35 cellular contexts compared by ENCODE assay signal in genomic region chr10:125683063-125683462, GRCh38. TPM values are rescaled to one million over a fixed set of nuclear protein-coding genes. Genes with fewer than 3 reads are reported as not detected.
"Had no signal": no experiment of that assay in that cellular context is flagged by ENCODE, and none has a peak within 500 bp of the region (broad histone marks: within the 10 kb centered on the region; RNA-seq: fewer than 3 reads in every experiment).

Gene TEX36, minus strand, starts transcription at chr10:125683163. Its CDS starts 174 bp downstream, at chr10:125682989.

- FAIRE-seq: colon had no signal

- H3K36me3 ChIP-seq: esophagus muscularis mucosa, gastrocnemius medialis, heart left ventricle had no signal

- H3K27me3 Mint-ChIP-seq: activated CD4-positive, alpha-beta memory T cell treated with anti-CD3 and anti-CD28 coated beads, Interleukin-2, amount 10 ng/mL, durations not matched to agents 7 days and 5 days; activated CD4-positive, alpha-beta T cell treated with anti-CD3 and anti-CD28 coated beads, Interleukin-2, amount 10 ng/mL, durations not matched to agents 24 days and 14 days had no signal

- H3K36me3 Mint-ChIP-seq: activated naive CD4-positive, alpha-beta T cell treated with anti-CD3 and anti-CD28 coated beads, Interleukin-2, amount 10 ng/mL, durations not matched to agents 7 days and 5 days; activated naive CD8-positive, alpha-beta T cell treated with anti-CD3 and anti-CD28 coated beads, Interleukin-2, amount 10 ng/mL, durations not matched to agents 7 days and 5 days had no signal

- H3K27ac ChIP-seq: body of pancreas, esophagus muscularis mucosa, foreskin keratinocyte, gastrocnemius medialis, heart left ventricle had no signal

- H3K4me3 ChIP-seq: body of pancreas, esophagus muscularis mucosa, gastrocnemius medialis, heart left ventricle had no signal

- H3K4me1 ChIP-seq: body of pancreas, esophagus muscularis mucosa, gastrocnemius medialis, heart left ventricle had no signal

- H3K27me3 ChIP-seq: body of pancreas, foreskin keratinocyte, gastrocnemius medialis had no signal

- H3K27ac Mint-ChIP-seq: activated CD4-positive, alpha-beta memory T cell treated with anti-CD3 and anti-CD28 coated beads, Interleukin-2, amount 10 ng/mL, durations not matched to agents 7 days and 5 days; activated CD4-positive, alpha-beta T cell treated with anti-CD3 and anti-CD28 coated beads for 36 hours; activated CD4-positive, alpha-beta T cell treated with anti-CD3 and anti-CD28 coated beads, Interleukin-2, amount 10 ng/mL, durations not matched to agents 24 days and 14 days; activated naive CD4-positive, alpha-beta T cell treated with anti-CD3 and anti-CD28 coated beads, Interleukin-2, amount 10 ng/mL, durations not matched to agents 7 days and 5 days; activated naive CD4-positive, alpha-beta T cell treated with anti-CD3 and anti-CD28 coated beads, Interleukin-2, amount 50 U/mL, for 72 hours; activated naive CD8-positive, alpha-beta T cell treated with anti-CD3 and anti-CD28 coated beads, Interleukin-2, amount 10 ng/mL, durations not matched to agents 7 days and 5 days; activated T-cell treated with anti-CD3 and anti-CD28 coated beads, Interleukin-2, amount 50 U/mL, for 24 hours; activated T-cell treated with anti-CD3 and anti-CD28 coated beads, Interleukin-2, amount 50 U/mL, for 72 hours; effector memory CD8-positive, alpha-beta T cell; T-helper 17 cell; T-helper 2 cell treated with Interferon-gamma antibody and Interleukin-4, amounts not matched to agents 5 μg/mL and 100 μg/mL, for 36 hours had no signal

- H3K9me3 ChIP-seq: body of pancreas, gastrocnemius medialis had no signal

- ATAC-seq: activated CD4-positive, alpha-beta T cell treated with anti-CD3 and anti-CD28 coated beads for 36 hours; activated naive CD4-positive, alpha-beta T cell treated with anti-CD3 and anti-CD28 coated beads, Interleukin-2, amount 50 U/mL, for 72 hours; activated T-cell treated with anti-CD3 and anti-CD28 coated beads, Interleukin-2, amount 50 U/mL, for 72 hours; body of pancreas; effector memory CD8-positive, alpha-beta T cell; foreskin keratinocyte; gastrocnemius medialis; heart left ventricle; T-helper 17 cell had no signal

- DNase-seq: activated CD4-positive, alpha-beta memory T cell treated with anti-CD3 and anti-CD28 coated beads, Interleukin-2, amount 10 ng/mL, durations not matched to agents 7 days and 5 days; activated CD4-positive, alpha-beta T cell treated with anti-CD3 and anti-CD28 coated beads for 36 hours; activated CD4-positive, alpha-beta T cell treated with anti-CD3 and anti-CD28 coated beads, Interleukin-2, amount 10 ng/mL, durations not matched to agents 24 days and 14 days; activated CD4-positive, CD25-positive, alpha-beta regulatory T cell; activated CD4-positive, CD25-positive, alpha-beta regulatory T cell treated with anti-CD3 and anti-CD28 coated beads, Interleukin-2, amount 50 U/mL, for 72 hours; activated CD8-positive, alpha-beta memory T cell treated with anti-CD3 and anti-CD28 coated beads, Interleukin-2, amount 50 U/mL, for 48 hours; activated gamma-delta T cell; activated naive CD4-positive, alpha-beta T cell; activated naive CD4-positive, alpha-beta T cell treated with anti-CD3 and anti-CD28 coated beads, Interleukin-2, amount 10 ng/mL, durations not matched to agents 7 days and 5 days; activated naive CD8-positive, alpha-beta T cell treated with anti-CD3 and anti-CD28 coated beads, Interleukin-2, amount 10 ng/mL, durations not matched to agents 7 days and 5 days; activated T-cell treated with anti-CD3 and anti-CD28 coated beads for 4 hours; activated T-cell treated with anti-CD3 and anti-CD28 coated beads, Interleukin-2, amount 50 U/mL, for 24 hours; activated T-cell treated with anti-CD3 and anti-CD28 coated beads, Interleukin-2, amount 50 U/mL, for 72 hours; amygdala; aorta; body of pancreas; caudate nucleus; cortex of kidney; dermis blood vessel endothelial cell; effector CD4-positive, alpha-beta T cell; effector memory CD8-positive, alpha-beta T cell; erythroblast; foreskin keratinocyte; gastrocnemius medialis; glutamatergic neuron; heart left ventricle; T-helper 1 cell; T-helper 17 cell; T1000 had no signal

- H3K4me1 Mint-ChIP-seq: activated CD4-positive, alpha-beta memory T cell treated with anti-CD3 and anti-CD28 coated beads, Interleukin-2, amount 10 ng/mL, durations not matched to agents 7 days and 5 days; activated CD4-positive, alpha-beta T cell treated with anti-CD3 and anti-CD28 coated beads for 36 hours; activated CD4-positive, alpha-beta T cell treated with anti-CD3 and anti-CD28 coated beads, Interleukin-2, amount 10 ng/mL, durations not matched to agents 24 days and 14 days; activated naive CD4-positive, alpha-beta T cell treated with anti-CD3 and anti-CD28 coated beads, Interleukin-2, amount 10 ng/mL, durations not matched to agents 7 days and 5 days; activated naive CD8-positive, alpha-beta T cell treated with anti-CD3 and anti-CD28 coated beads, Interleukin-2, amount 10 ng/mL, durations not matched to agents 7 days and 5 days; T-helper 17 cell had no signal

- H3K4me3 Mint-ChIP-seq: activated CD4-positive, alpha-beta memory T cell treated with anti-CD3 and anti-CD28 coated beads, Interleukin-2, amount 10 ng/mL, durations not matched to agents 7 days and 5 days; activated CD4-positive, alpha-beta T cell treated with anti-CD3 and anti-CD28 coated beads for 36 hours; activated CD4-positive, alpha-beta T cell treated with anti-CD3 and anti-CD28 coated beads, Interleukin-2, amount 10 ng/mL, durations not matched to agents 24 days and 14 days; activated naive CD4-positive, alpha-beta T cell treated with anti-CD3 and anti-CD28 coated beads, Interleukin-2, amount 10 ng/mL, durations not matched to agents 7 days and 5 days; activated naive CD8-positive, alpha-beta T cell treated with anti-CD3 and anti-CD28 coated beads, Interleukin-2, amount 10 ng/mL, durations not matched to agents 7 days and 5 days; activated T-cell treated with anti-CD3 and anti-CD28 coated beads, Interleukin-2, amount 50 U/mL, for 24 hours; activated T-cell treated with anti-CD3 and anti-CD28 coated beads, Interleukin-2, amount 50 U/mL, for 72 hours; effector memory CD8-positive, alpha-beta T cell; T-helper 17 cell; T-helper 2 cell treated with Interferon-gamma antibody and Interleukin-4, amounts not matched to agents 5 μg/mL and 100 μg/mL, for 36 hours had no signal

RNA-seq across cellular contexts. Expression of gene TEX36, which starts in this region (rescaled TPM):
- total RNA-seq: activated CD4-positive, alpha-beta memory T cell treated with anti-CD3 and anti-CD28 coated beads, Interleukin-2, amount 10 ng/mL, durations not matched to agents 7 days and 5 days; activated CD4-positive, alpha-beta T cell treated with anti-CD3 and anti-CD28 coated beads for 36 hours; activated CD4-positive, alpha-beta T cell treated with anti-CD3 and anti-CD28 coated beads, Interleukin-2, amount 10 ng/mL, durations not matched to agents 24 days and 14 days; activated naive CD4-positive, alpha-beta T cell treated with anti-CD3 and anti-CD28 coated beads, Interleukin-2, amount 50 U/mL, for 72 hours; activated naive CD8-positive, alpha-beta T cell treated with anti-CD3 and anti-CD28 coated beads, Interleukin-2, amount 10 ng/mL, durations not matched to agents 7 days and 5 days; activated T-cell treated with anti-CD3 and anti-CD28 coated beads, Interleukin-2, amount 50 U/mL, for 72 hours; aorta; body of pancreas; chondrocyte; dermis blood vessel endothelial cell; esophagus muscularis mucosa; foreskin keratinocyte; gastrocnemius medialis; heart left ventricle; T-helper 17 cell had no signal
- polyA plus RNA-seq: adipose tissue, aorta, foreskin keratinocyte, heart left ventricle had no signal
